8 cellular contexts compared by ENCODE assay signal in the genomic region with DNA sequence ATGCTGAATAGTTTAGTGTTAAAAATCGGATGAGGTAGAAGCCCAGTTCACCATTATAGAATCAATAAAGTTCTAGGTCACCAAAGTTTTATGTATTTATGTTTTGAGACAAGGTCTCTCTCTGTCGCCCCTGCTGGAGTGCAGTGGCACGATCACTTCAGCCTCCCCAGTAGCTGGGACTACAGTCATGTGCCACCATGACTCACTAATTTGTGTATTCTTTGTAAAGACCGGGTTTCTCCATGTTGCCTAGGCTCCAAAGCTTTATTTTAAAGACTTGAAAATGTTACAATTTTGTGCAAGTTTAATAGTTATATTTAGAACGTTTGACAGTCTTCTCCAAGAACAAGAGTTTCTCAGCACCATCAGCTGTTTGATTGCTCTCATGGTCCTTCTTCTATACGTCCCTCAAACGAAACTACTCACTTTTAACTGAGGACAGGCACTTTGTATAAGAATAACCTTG. TPM values are rescaled to one million over a fixed set of nuclear protein-coding genes. Genes with fewer than 3 reads are reported as not detected.
DNase-seq lines count a peak whose midpoint lies in the region; ATAC-seq and TF ChIP-seq lines count a peak whose summit lies in the region.

No MANE protein-coding gene starts in this region.

- H3K9ac ChIP-seq in NT2/D1 (ENCODE audit: insufficient read length, low read depth): no peak overlapping the region

- H4K20me1 ChIP-seq in hepatocyte (ENCODE audit: insufficient read depth, poor library complexity, severe bottlenecking): no peaks in the 10 kb centered on the region

- peak; percentile 82 for DNase-seq in MCF 10A (ENCODE audit: unreplicated experiment)
- DNase-seq in breast epithelium (ENCODE audit: low spot score in 2 of 2): no peak
- DNase-seq in NT2/D1 (ENCODE audit: low read depth, low spot score): peak; percentile 57
- DNase-seq in activated naive CD4-positive, alpha-beta T cell treated with anti-CD3 and anti-CD28 coated beads, Interleukin-2, amount 10 ng/mL, durations not matched to agents 7 days and 5 days: peak; percentile 54
- peak; percentile 73 for DNase-seq in hepatocyte (ENCODE audit: low spot score)
- DNase-seq in stimulated activated CD4-positive, alpha-beta T cell treated with anti-CD3 and anti-CD28 coated beads, TNF-alpha, amount 100 ng/mL, for 4 hours (ENCODE audit: low read depth in 3 of 3): peak in 2 of 3 experiments; percentile 21

- intact Hi-C loops in MCF 10A (cut with micrococcal nuclease) (loop anchor here (1.0 kb wide), 1 partner anchor 40 kb away; no protein-coding TSS in a partner anchor), breast epithelium (cut with DNase I; ENCODE audit: low total_unique reads) (no loop called here)

- H3K4me1 Mint-ChIP-seq in MCF 10A (ENCODE audit: insufficient read depth, unreplicated experiment): no peaks in the 10 kb centered on the region
- peaks cover 5% of the 10 kb centered on the region for H3K4me1 Mint-ChIP-seq in activated naive CD4-positive, alpha-beta T cell treated with anti-CD3 and anti-CD28 coated beads, Interleukin-2, amount 10 ng/mL, durations not matched to agents 7 days and 5 days

- no peaks in the 10 kb centered on the region for H3K9me2 ChIP-seq in hepatocyte (replicated peaks; ENCODE audit: insufficient read depth)

- 58% methylated on average over 7 of the region's 7 CpGs for WGBS in hepatocyte (ENCODE audit: low lambda C conversion rate, missing lambda C conversion rate)

- no peak overlapping the region for H2AFZ ChIP-seq in hepatocyte

- peak overlapping the region; percentile 30 for H3K4me2 ChIP-seq in hepatocyte

- BruUV-seq in MCF 10A (replicated peaks; lab: Mats Ljungman, UMichigan): no TSS peak

- H3K27ac Mint-ChIP-seq in MCF 10A (ENCODE audit: low read depth, unreplicated experiment): no peak overlapping the region
- H3K27ac Mint-ChIP-seq in activated naive CD4-positive, alpha-beta T cell treated with anti-CD3 and anti-CD28 coated beads, Interleukin-2, amount 10 ng/mL, durations not matched to agents 7 days and 5 days: peak overlapping the region; percentile 65

- TF ChIP-seq POLR2A in breast epithelium (IDR thresholded peaks at IDR 0.05): no peak

- H3K36me3 Mint-ChIP-seq in MCF 10A (ENCODE audit: insufficient read depth, unreplicated experiment): peaks cover 82% of the 10 kb centered on the region
- H3K36me3 Mint-ChIP-seq in activated naive CD4-positive, alpha-beta T cell treated with anti-CD3 and anti-CD28 coated beads, Interleukin-2, amount 10 ng/mL, durations not matched to agents 7 days and 5 days: peaks cover 50% of the 10 kb centered on the region

- H3K79me2 ChIP-seq in hepatocyte: no peaks in the 10 kb centered on the region

- no peak overlapping the region for H3K4me3 Mint-ChIP-seq in MCF 10A (ENCODE audit: unreplicated experiment)
- no peak overlapping the region for H3K4me3 Mint-ChIP-seq in activated naive CD4-positive, alpha-beta T cell treated with anti-CD3 and anti-CD28 coated beads, Interleukin-2, amount 10 ng/mL, durations not matched to agents 7 days and 5 days

- no peaks in the 10 kb centered on the region for H3K27me3 Mint-ChIP-seq in MCF 10A (ENCODE audit: insufficient read depth, unreplicated experiment)
- no peaks in the 10 kb centered on the region for H3K27me3 Mint-ChIP-seq in activated naive CD4-positive, alpha-beta T cell treated with anti-CD3 and anti-CD28 coated beads, Interleukin-2, amount 10 ng/mL, durations not matched to agents 7 days and 5 days

- POLR2A ChIA-PET in MCF 10A (lab: Yijun Ruan, JAX): interaction anchor here (0.5 to 6.0 kb wide), 7 partner anchors 10 to 38 kb away, joined by 3 to 80 read pairs (median 8); a partner anchor contains a TSS

- H3K4me1 ChIP-seq in breast epithelium: no peaks in the 10 kb centered on the region
- H3K4me1 ChIP-seq in NT2/D1 (ENCODE audit: insufficient read depth, insufficient read length): no peaks in the 10 kb centered on the region
- H3K4me1 ChIP-seq in hepatocyte (ENCODE audit: insufficient read depth): no peaks in the 10 kb centered on the region

- H3K27ac ChIP-seq in breast epithelium (no peak overlapping the region), hepatocyte (peak overlapping the region; percentile 44)

- H3K4me3 ChIP-seq in breast epithelium: no peak overlapping the region
- no peak overlapping the region for H3K4me3 ChIP-seq in NT2/D1 (ENCODE audit: insufficient read length, low read depth)
- H3K4me3 ChIP-seq in hepatocyte: no peak overlapping the region

- no peaks in the 10 kb centered on the region for H3K27me3 ChIP-seq in breast epithelium
- no peaks in the 10 kb centered on the region for H3K27me3 ChIP-seq in NT2/D1 (ENCODE audit: insufficient read depth, insufficient read length)
- no peaks in the 10 kb centered on the region for H3K27me3 ChIP-seq in hepatocyte

- CTCF ChIA-PET in MCF 10A (lab: Yijun Ruan, JAX): interaction anchor here (0.6 to 3.0 kb wide), 11 partner anchors 10 to 1357 kb away, joined by 3 to 18 read pairs (median 4); no protein-coding TSS in a partner anchor
- CTCF ChIA-PET in activated naive CD4-positive, alpha-beta T cell treated with anti-CD3 and anti-CD28 coated beads, Interleukin-2, amount 10 ng/mL, durations not matched to agents 7 days and 5 days (lab: Charles Lee): interaction anchor here (0.7 to 2.9 kb wide), 5 partner anchors 9 to 40 kb away, joined by 3 to 14 read pairs (median 3); a partner anchor contains a TSS

- H3K36me3 ChIP-seq in breast epithelium: no peaks in the 10 kb centered on the region
- H3K36me3 ChIP-seq in NT2/D1 (ENCODE audit: insufficient read depth, insufficient read length, low read length): peaks cover 58% of the 10 kb centered on the region
- no peaks in the 10 kb centered on the region for H3K36me3 ChIP-seq in hepatocyte (replicated peaks; ENCODE audit: insufficient read depth, low read depth)

- ATAC-seq in GM21381 (IDR thresholded peaks at IDR 0.05; ENCODE audit: unreplicated experiment) (no peak), GM19351 (IDR thresholded peaks at IDR 0.05; ENCODE audit: unreplicated experiment) (no peak)

- H3K9me3 ChIP-seq in breast epithelium (no peaks in the 10 kb centered on the region), NT2/D1 (ENCODE audit: insufficient read depth, low read length) (no peaks in the 10 kb centered on the region), hepatocyte (ENCODE audit: low read depth) (no peaks in the 10 kb centered on the region)

- peak; percentile 44 for TF ChIP-seq CTCF in MCF 10A (IDR thresholded peaks at IDR 0.05; ENCODE audit: unreplicated experiment)
- no peak for TF ChIP-seq CTCF in breast epithelium (IDR thresholded peaks at IDR 0.05)
- TF ChIP-seq CTCF in hepatocyte (IDR thresholded peaks at IDR 0.05; ENCODE audit: poor library complexity): peak; percentile 26

- H3K9me3 Mint-ChIP-seq in MCF 10A (ENCODE audit: unreplicated experiment): no peaks in the 10 kb centered on the region
- H3K9me3 Mint-ChIP-seq in activated naive CD4-positive, alpha-beta T cell treated with anti-CD3 and anti-CD28 coated beads, Interleukin-2, amount 10 ng/mL, durations not matched to agents 7 days and 5 days: no peaks in the 10 kb centered on the region

RNA-seq across cellular contexts. Expression of a gene that starts 32.1 kb away (rescaled TPM):
- 121 and 162 TPM in 2 replicates for total RNA-seq in MCF 10A (2022)
- total RNA-seq in breast epithelium: 10 to 100 TPM; 19.0 to 34.7 (median 34.1) TPM
- total RNA-seq in hepatocyte: 11.8 and 13.1 TPM in 2 replicates
- 10.3 TPM in 2 replicates for polyA plus RNA-seq in hepatocyte

RNA-seq across cellular contexts. Expression of a gene that starts 39.2 kb away (rescaled TPM):
- total RNA-seq in MCF 10A (2022): 48.1 and 56.2 TPM in 2 replicates
- 10 to 100 TPM; 42.9 to 49.3 (median 47.5) TPM for total RNA-seq in breast epithelium
- 12.0 and 15.5 TPM in 2 replicates for total RNA-seq in hepatocyte
- 7.0 and 8.8 TPM in 2 replicates for polyA plus RNA-seq in hepatocyte

Comparison
In these comparisons a context has a peak if more than half of its experiments do, and no peak if none do; other contexts are left out.
1. DNase-seq: peak in MCF 10A (single experiment), NT2/D1 (single experiment), activated naive CD4-positive, alpha-beta T cell treated with anti-CD3 and anti-CD28 coated beads, Interleukin-2, amount 10 ng/mL, durations not matched to agents 7 days and 5 days (single experiment), hepatocyte (single experiment) and stimulated activated CD4-positive, alpha-beta T cell treated with anti-CD3 and anti-CD28 coated beads, TNF-alpha, amount 100 ng/mL, for 4 hours (2 of 3); none in breast epithelium (0 of 2).
2. CTCF ChIP-seq: peak in MCF 10A (single experiment) and hepatocyte (single experiment); none in breast epithelium (0 of 3).